Comparison of ENCODE assay signal across 8 cellular contexts in the genomic region with DNA sequence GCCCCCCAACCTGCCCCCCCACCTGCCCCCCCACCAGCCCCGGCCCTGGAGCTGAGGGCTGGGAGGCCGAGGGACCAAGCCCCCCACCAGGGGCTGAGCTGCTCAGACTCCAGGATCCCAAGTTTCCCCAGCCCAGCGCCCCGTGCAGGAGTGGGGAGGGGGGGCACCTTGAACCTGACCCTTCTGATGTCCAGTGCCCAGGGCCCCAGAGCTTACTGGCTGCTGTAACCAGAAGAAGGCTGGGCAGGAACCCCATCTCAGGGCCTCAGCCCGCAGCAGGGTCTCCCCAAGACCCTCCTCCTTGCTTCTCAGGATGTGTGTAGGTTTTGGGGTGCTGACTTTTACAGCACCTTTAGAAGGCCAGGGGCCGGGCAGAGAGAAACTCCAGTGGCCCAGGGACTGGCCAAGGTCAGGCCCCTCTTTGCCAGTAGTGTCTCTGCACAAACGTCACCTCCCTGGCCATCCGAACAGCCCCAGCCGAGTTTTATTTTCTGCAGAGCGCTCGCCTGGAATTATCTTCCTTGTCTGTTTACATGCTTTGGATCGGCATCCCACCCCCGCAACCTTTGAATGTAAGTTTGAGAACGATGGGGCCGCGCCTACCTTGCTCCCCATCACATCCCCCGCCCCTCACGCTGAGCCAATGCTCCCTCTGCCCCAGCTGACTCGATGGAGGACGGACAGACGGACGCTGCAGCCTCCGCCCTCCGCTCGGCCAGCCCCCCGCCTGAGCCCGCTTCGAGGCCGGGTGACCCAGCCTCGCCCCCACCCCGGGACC.
DNase-seq lines count a peak whose midpoint lies in the region; ATAC-seq, FAIRE-seq and TF ChIP-seq lines count a peak whose summit lies in the region.

No MANE protein-coding gene starts in this region.

- H3K9me3 Mint-ChIP-seq in CD8-positive, alpha-beta T cell: no peaks in the 10 kb centered on the region
- H3K9me3 Mint-ChIP-seq in activated T-helper 17 cell treated with anti-CD3 and anti-CD28 coated beads, Interleukin-2, amount 50 U/mL, for 72 hours: no peaks in the 10 kb centered on the region

- CTCF ChIA-PET in CD8-positive, alpha-beta T cell (lab: Charles Lee): interaction anchor here (1.0 to 2.5 kb wide), 11 partner anchors 13 to 372 kb away, joined by 3 to 16 read pairs (median 6); no protein-coding TSS in a partner anchor

- no peaks in the 10 kb centered on the region for H3K36me3 Mint-ChIP-seq in CD8-positive, alpha-beta T cell
- H3K36me3 Mint-ChIP-seq in activated T-helper 17 cell treated with anti-CD3 and anti-CD28 coated beads, Interleukin-2, amount 50 U/mL, for 72 hours (ENCODE audit: low read depth): no peaks in the 10 kb centered on the region

- intact Hi-C loops in CD8-positive, alpha-beta T cell (cut with DNase I, micrococcal nuclease): loop anchor here (1.0 to 2.0 kb wide), 4 partner anchors 76 to 436 kb away; a partner anchor contains a TSS
- intact Hi-C loops in left cardiac atrium (cut with DNase I): loop anchor here in 1 of 2 donors (5.0 kb wide), 1 partner anchor 349 kb away; no protein-coding TSS in a partner anchor

- H3K27ac ChIP-seq in CD8-positive, alpha-beta T cell (ENCODE audit: low read depth, low read length): no peak overlapping the region
- no peak overlapping the region for H3K27ac ChIP-seq in small intestine (ENCODE audit: low read depth in 1 of 2, low read length in 1 of 2)

- H3K4me1 ChIP-seq in CD8-positive, alpha-beta T cell (ENCODE audit: insufficient read depth, low read length): peaks cover 12% of the 10 kb centered on the region
- no peaks in the 10 kb centered on the region for H3K4me1 ChIP-seq in small intestine (ENCODE audit: control insufficient read depth in 2 of 2, insufficient read depth in 1 of 2, low read depth in 1 of 2, low read length in 1 of 2)

- peak; percentile 57 for ATAC-seq in CD8-positive, alpha-beta T cell
- ATAC-seq in activated T-helper 17 cell treated with anti-CD3 and anti-CD28 coated beads, Interleukin-2, amount 50 U/mL, for 72 hours (replicated peaks): peak; percentile 47
- peak; percentile 7 to 60 for ATAC-seq in left cardiac atrium
- no peak for ATAC-seq in GM18907 (IDR thresholded peaks at IDR 0.05; ENCODE audit: unreplicated experiment)
- no peak for ATAC-seq in HG02588 (IDR thresholded peaks at IDR 0.05; ENCODE audit: unreplicated experiment)
- ATAC-seq in HG02840 (IDR thresholded peaks at IDR 0.05; ENCODE audit: low FRiP score, unreplicated experiment): no peak

- H3K4me3 Mint-ChIP-seq in CD8-positive, alpha-beta T cell: peak overlapping the region; percentile 81
- peak overlapping the region; percentile 45 for H3K4me3 Mint-ChIP-seq in activated T-helper 17 cell treated with anti-CD3 and anti-CD28 coated beads, Interleukin-2, amount 50 U/mL, for 72 hours

- no peak overlapping the region for H3K4me3 ChIP-seq in CD8-positive, alpha-beta T cell (ENCODE audit: low read depth, low read length)
- peak overlapping the region; percentile 21 to 54 for H3K4me3 ChIP-seq in small intestine (ENCODE audit: low read depth in 1 of 2, low read length in 2 of 2)

- DNase-seq in CD8-positive, alpha-beta T cell: peak in 4 of 7 experiments; percentile 4 to 54 (median 24)
- DNase-seq in NCI-H2196 (lab: John Stamatoyannopoulos, UW; ENCODE audit: unreplicated experiment): peak; percentile 50
- no peak for DNase-seq in left cardiac atrium
- DNase-seq in small intestine: peak; percentile 30

- no peak for FAIRE-seq in small intestine (lab: Jason Lieb, UNC)

- peaks cover 15% of the 10 kb centered on the region for H3K27me3 ChIP-seq in CD8-positive, alpha-beta T cell (ENCODE audit: insufficient read depth, low read length)
- H3K27me3 ChIP-seq in small intestine (ENCODE audit: control insufficient read depth in 2 of 2, insufficient read depth in 2 of 2, low read length in 2 of 2): peaks cover 0 to 4% of the 10 kb centered on the region in 2 donors

- no peaks in the 10 kb centered on the region for H3K9me3 ChIP-seq in CD8-positive, alpha-beta T cell (ENCODE audit: low read length)
- H3K9me3 ChIP-seq in small intestine (ENCODE audit: control insufficient read depth, low read depth): no peaks in the 10 kb centered on the region

- peaks cover 47% of the 10 kb centered on the region for H3K27me3 Mint-ChIP-seq in CD8-positive, alpha-beta T cell (ENCODE audit: low read depth)
- peaks cover 56% of the 10 kb centered on the region for H3K27me3 Mint-ChIP-seq in activated T-helper 17 cell treated with anti-CD3 and anti-CD28 coated beads, Interleukin-2, amount 50 U/mL, for 72 hours

- WGBS in small intestine, 3 donors: 5 to 9% (median 7%) methylated on average over 26 to 31 of the region's 31 CpGs

- POLR2A ChIA-PET in CD8-positive, alpha-beta T cell (lab: Charles Lee): no interaction called here

- H3K36me3 ChIP-seq in CD8-positive, alpha-beta T cell (ENCODE audit: insufficient read depth, low read length): no peaks in the 10 kb centered on the region
- H3K36me3 ChIP-seq in small intestine (ENCODE audit: control insufficient read depth in 2 of 2, insufficient read depth in 2 of 2, low read length in 2 of 2): no peaks in the 10 kb centered on the region

- H3K27ac Mint-ChIP-seq in CD8-positive, alpha-beta T cell: no peak overlapping the region
- no peak overlapping the region for H3K27ac Mint-ChIP-seq in activated T-helper 17 cell treated with anti-CD3 and anti-CD28 coated beads, Interleukin-2, amount 50 U/mL, for 72 hours

- TF ChIP-seq CTCF in CD8-positive, alpha-beta T cell (IDR thresholded peaks at IDR 0.05): no peak

- peaks cover 19% of the 10 kb centered on the region for H3K4me1 Mint-ChIP-seq in CD8-positive, alpha-beta T cell (ENCODE audit: low read depth)
- H3K4me1 Mint-ChIP-seq in activated T-helper 17 cell treated with anti-CD3 and anti-CD28 coated beads, Interleukin-2, amount 50 U/mL, for 72 hours: no peaks in the 10 kb centered on the region

Comparison
In these comparisons a context has a peak if more than half of its experiments do, and no peak if none do; other contexts are left out.
1. ATAC-seq: peak in CD8-positive, alpha-beta T cell (single experiment), activated T-helper 17 cell treated with anti-CD3 and anti-CD28 coated beads, Interleukin-2, amount 50 U/mL, for 72 hours (single experiment) and left cardiac atrium (2 of 2); none in GM18907 (single experiment), HG02588 (single experiment) and HG02840 (single experiment).